In genomic region chr3:73813291-73813977, GRCh38 we compare ENCODE assay signal across 17 cellular contexts.
DNase-seq lines count a peak whose midpoint lies in the region; ATAC-seq, FAIRE-seq and TF ChIP-seq lines count a peak whose summit lies in the region.
"Had no signal": no experiment of that assay in that cellular context is flagged by ENCODE, and none has a peak within 500 bp of the region (broad histone marks: within the 10 kb centered on the region; RNA-seq: fewer than 3 reads in every experiment).

No MANE protein-coding gene starts in this region.

- no peaks in the 10 kb centered on the region for H3K79me2 ChIP-seq in HepG2 (ENCODE audit: insufficient read depth, low read length)

- H3K9ac ChIP-seq in liver (ENCODE audit: low read depth in 1 of 2, low read length in 2 of 2) = no peak overlapping the region
- H3K9ac ChIP-seq in HepG2 (ENCODE audit: insufficient read depth, low read depth, low read length) = no peak overlapping the region

- H3K4me3 ChIP-seq in liver (ENCODE audit: low read depth in 1 of 3, low read length in 3 of 3) = no peak overlapping the region
- no peak overlapping the region for H3K4me3 ChIP-seq in HepG2 (replicated peaks in 1 of 3; ENCODE audit: insufficient read depth in 1 of 3, low read depth in 2 of 3, low read length in 3 of 3)
- H3K4me3 ChIP-seq: GM23338, thyroid gland had no signal

- H3K9me3 ChIP-seq in liver (ENCODE audit: control insufficient read depth in 4 of 4, low read length in 3 of 4) = no peaks in the 10 kb centered on the region
- H3K9me3 ChIP-seq in HepG2 (ENCODE audit: low read length) = no peaks in the 10 kb centered on the region
- H3K9me3 ChIP-seq: thyroid gland had no signal

- CTCF ChIA-PET in HepG2 (lab: Yijun Ruan, JAX; ENCODE audit: low intra/inter-chr PET ratio, low total read pairs) = no interaction called here

- TF ChIP-seq EP300 in HepG2 (IDR thresholded peaks at IDR 0.05; ENCODE audit: low read depth in 2 of 2, low read length in 2 of 2) (no peak), HepG2 (CRISPR knock-in tag; IDR thresholded peaks at IDR 0.05; ENCODE audit: borderline replicate concordance) (no peak)

- DNase-seq in HepG2 (ENCODE audit: low spot score) = no peak
- peak; percentile 68 for DNase-seq in amniotic epithelial cell (ENCODE audit: low read depth)
- peak; percentile 45 for DNase-seq in iris pigment epithelial cell (ENCODE audit: low read depth)
- DNase-seq in GM19238 (ENCODE audit: insufficient read length, low spot score) = no peak
- no peak for DNase-seq in NCI-H2196 (lab: John Stamatoyannopoulos, UW; ENCODE audit: unreplicated experiment)
- DNase-seq in DMS53 (lab: John Stamatoyannopoulos, UW) = no peak
- DNase-seq: KG1; midbrain; NCI-H1930; posterior cingulate gyrus; stimulated activated CD4-positive, alpha-beta T cell treated with anti-CD3 and anti-CD28 coated beads, Interleukin-1b, Interleukin-23, amount 100 ng/mL, for 48 hours; thyroid gland had no signal

- no peak for TF ChIP-seq POLR2A in HepG2 (IDR thresholded peaks at IDR 0.05; ENCODE audit: insufficient read depth in 1 of 2, low read depth in 2 of 2, low read length in 2 of 2)

- no peaks in the 10 kb centered on the region for H4K20me1 ChIP-seq in HepG2 (ENCODE audit: insufficient read depth, low read length)

- H2AFZ ChIP-seq in HepG2 (ENCODE audit: low read length) = no peak overlapping the region
- H2AFZ ChIP-seq: GM23338 had no signal

- in situ Hi-C loops in HepG2 (cut with HindIII; ENCODE audit: extremely low pct_ligation_motif_present, low pct_unique_long_range_greater_than_20kb) = no loop called here

- no peak for TF ChIP-seq CTCF in liver (IDR thresholded peaks at IDR 0.05; ENCODE audit: low read depth, low read length, missing input control)
- TF ChIP-seq CTCF in HepG2 (CRISPR knock-in tag; IDR thresholded peaks at IDR 0.05) = no peak

- ATAC-seq in HepG2 (no peak), GM21619 (IDR thresholded peaks at IDR 0.05; ENCODE audit: unreplicated experiment) (no peak)
- ATAC-seq: activated CD4-positive, CD25-positive, alpha-beta regulatory T cell treated with anti-CD3 and anti-CD28 coated beads, Interleukin-2, amount 50 U/mL, for 24 hours; GM23338 had no signal

- POLR2A ChIA-PET in HepG2 (lab: Yijun Ruan, JAX) = no interaction called here

- no peaks in the 10 kb centered on the region for H3K4me1 ChIP-seq in liver (ENCODE audit: control insufficient read depth in 4 of 4, insufficient read depth in 4 of 4, low read length in 3 of 4)
- no peaks in the 10 kb centered on the region for H3K4me1 ChIP-seq in HepG2 (ENCODE audit: insufficient read depth, low read length)
- H3K4me1 ChIP-seq: thyroid gland had no signal

- BruUV-seq in HepG2 (replicated peaks; lab: Mats Ljungman, UMichigan) = no TSS peak

- intact Hi-C loops in HepG2 (cut with micrococcal nuclease; ENCODE audit: unreplicated experiment) = no loop called here

- H3K27me3 ChIP-seq in liver (ENCODE audit: control insufficient read depth in 4 of 4, insufficient read depth in 4 of 4, low read length in 3 of 4) (peaks cover 0 to 3% (median 0%) of the 10 kb centered on the region in 4 donors), HepG2 (ENCODE audit: control insufficient read depth in 1 of 2, insufficient read depth in 2 of 2, low read length in 2 of 2) (no peaks in the 10 kb centered on the region)
- H3K27me3 ChIP-seq: thyroid gland had no signal

- no peak overlapping the region for H3K27ac ChIP-seq in liver (ENCODE audit: low read depth in 1 of 2, low read length in 2 of 2)
- H3K27ac ChIP-seq in HepG2 (ENCODE audit: extremely low read length, insufficient read depth, low read length) = no peak overlapping the region
- H3K27ac ChIP-seq: thyroid gland had no signal

- TF ChIP-seq RAD21 in liver (IDR thresholded peaks at IDR 0.05) (no peak), HepG2 (CRISPR knock-in tag; IDR thresholded peaks at IDR 0.05) (no peak)

- H3K36me3 ChIP-seq in liver (ENCODE audit: control insufficient read depth in 4 of 4, insufficient read depth in 3 of 4, low read depth in 1 of 4, low read length in 3 of 4) = no peaks in the 10 kb centered on the region
- H3K36me3 ChIP-seq in HepG2 (replicated peaks in 1 of 2; ENCODE audit: control insufficient read depth in 1 of 2, insufficient read depth in 2 of 2, low read length in 2 of 2) = no peaks in the 10 kb centered on the region
- H3K36me3 ChIP-seq: thyroid gland had no signal

- FAIRE-seq in HepG2 (lab: Jason Lieb, UNC) = no peak
- FAIRE-seq: colon had no signal

- no peak overlapping the region for H3K4me2 ChIP-seq in HepG2 (ENCODE audit: low read depth, low read length)
- H3K4me2 ChIP-seq: GM23338 had no signal

- WGBS in liver = 58% methylated on average over 7 of the region's 7 CpGs
- 25% methylated on average over 7 of the region's 7 CpGs for WGBS in HepG2 (ENCODE audit: low lambda C conversion rate)

TF ChIP-seq in liver, 16 proteins besides CTCF, POLR2A, EP300 and RAD21:
- TF ChIP-seq NR2F2 (IDR thresholded peaks at IDR 0.05) = peak; percentile 22
- TF ChIP-seq FOXA2 (IDR thresholded peaks at IDR 0.05) = no peak
- TF ChIP-seq HNF4A (conservative IDR thresholded peaks at IDR 0.05) = no peak

TF ChIP-seq in HepG2, 621 proteins besides CTCF, POLR2A, EP300 and RAD21:
- TF ChIP-seq NFIC (IDR thresholded peaks at IDR 0.05; ENCODE audit: low read length) (no peak), BRD4 (CRISPR knock-in tag; IDR thresholded peaks at IDR 0.05) (no peak), GMEB1 (CRISPR knock-in tag; IDR thresholded peaks at IDR 0.05; ENCODE audit: borderline replicate concordance) (no peak), ZNF30 (CRISPR knock-in tag; IDR thresholded peaks at IDR 0.05) (no peak), ZKSCAN1 (IDR thresholded peaks at IDR 0.05; ENCODE audit: low read length) (no peak)

Comparison
In these comparisons a context has a peak if more than half of its experiments do, and no peak if none do; other contexts are left out.
1. DNase-seq: peak in amniotic epithelial cell (single experiment) and iris pigment epithelial cell (single experiment); none in HepG2 (single experiment), GM19238 (single experiment), NCI-H2196 (single experiment) and DMS53 (single experiment).